ENCODE assay signal across 1 cellular context in the genomic region with DNA sequence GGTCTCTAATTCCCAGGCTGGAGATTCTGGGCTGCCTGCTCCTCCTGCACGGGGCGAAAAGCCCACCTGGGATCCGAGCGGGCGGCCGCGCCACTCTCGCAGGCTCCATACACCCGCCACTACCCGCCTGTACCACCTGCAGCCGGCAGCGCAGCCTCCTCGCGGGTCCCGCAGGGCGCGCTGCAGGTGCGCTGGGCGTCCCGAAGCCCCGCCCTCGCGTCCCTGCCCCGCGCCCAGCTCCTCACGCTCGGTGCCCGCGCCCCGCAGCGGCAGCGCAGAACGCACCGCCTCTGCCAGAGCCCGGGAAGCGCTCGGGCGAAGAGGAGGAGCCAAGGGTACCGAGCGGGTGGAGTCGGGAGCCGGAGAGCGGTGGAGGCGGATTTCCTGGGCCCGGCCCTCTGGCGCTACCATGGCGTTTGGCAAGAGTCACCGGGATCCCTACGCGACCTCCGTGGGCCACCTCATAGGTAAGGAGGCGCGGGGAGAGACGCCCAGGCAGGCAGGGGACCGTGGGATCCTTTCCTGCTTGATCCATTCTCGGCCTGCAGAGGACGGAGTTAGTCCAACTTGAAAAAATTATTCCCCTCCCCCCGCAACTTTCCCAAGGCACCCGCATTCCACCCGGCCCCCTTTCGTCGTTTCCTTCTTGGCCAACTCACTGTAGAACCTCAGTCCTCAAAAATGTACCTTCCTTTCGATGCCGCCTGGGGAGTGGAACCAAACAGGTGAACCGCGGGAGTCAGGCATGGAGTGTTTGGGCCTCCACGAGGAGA.
A peak's percentile ranks its signal among the peaks of the same experiment; 100 is the strongest.
TF ChIP-seq lines count a peak whose summit lies in the region.

A gene with protein sequence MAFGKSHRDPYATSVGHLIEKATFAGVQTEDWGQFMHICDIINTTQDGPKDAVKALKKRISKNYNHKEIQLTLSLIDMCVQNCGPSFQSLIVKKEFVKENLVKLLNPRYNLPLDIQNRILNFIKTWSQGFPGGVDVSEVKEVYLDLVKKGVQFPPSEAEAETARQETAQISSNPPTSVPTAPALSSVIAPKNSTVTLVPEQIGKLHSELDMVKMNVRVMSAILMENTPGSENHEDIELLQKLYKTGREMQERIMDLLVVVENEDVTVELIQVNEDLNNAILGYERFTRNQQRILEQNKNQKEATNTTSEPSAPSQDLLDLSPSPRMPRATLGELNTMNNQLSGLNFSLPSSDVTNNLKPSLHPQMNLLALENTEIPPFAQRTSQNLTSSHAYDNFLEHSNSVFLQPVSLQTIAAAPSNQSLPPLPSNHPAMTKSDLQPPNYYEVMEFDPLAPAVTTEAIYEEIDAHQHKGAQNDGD (plus strand): TSS at position 396 of the 773 bp plus-strand sequence. CDS start 14 bp downstream, at position 410.

TF ChIP-seq in SK-N-SH, 30 proteins besides CTCF, POLR2A, EP300 and RAD21 (continued from another document):
- TF ChIP-seq, protein P1, sequence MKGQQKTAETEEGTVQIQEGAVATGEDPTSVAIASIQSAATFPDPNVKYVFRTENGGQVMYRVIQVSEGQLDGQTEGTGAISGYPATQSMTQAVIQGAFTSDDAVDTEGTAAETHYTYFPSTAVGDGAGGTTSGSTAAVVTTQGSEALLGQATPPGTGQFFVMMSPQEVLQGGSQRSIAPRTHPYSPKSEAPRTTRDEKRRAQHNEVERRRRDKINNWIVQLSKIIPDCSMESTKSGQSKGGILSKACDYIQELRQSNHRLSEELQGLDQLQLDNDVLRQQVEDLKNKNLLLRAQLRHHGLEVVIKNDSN (IDR thresholded peaks at IDR 0.05; ENCODE audit: borderline replicate concordance, low read depth), result no peak
- TF ChIP-seq POLR2AphosphoS5 (IDR thresholded peaks at IDR 0.05; ENCODE audit: low read depth, low read length) (peak; percentile 45; the same call in 1 of the 2 replicates), CHD2 (IDR thresholded peaks at IDR 0.05; ENCODE audit: low read length, partially characterized antibody) (peak; percentile 49), FOXJ3 (CRISPR knock-in tag; IDR thresholded peaks at IDR 0.05) (no peak), RFX5 (IDR thresholded peaks at IDR 0.05; ENCODE audit: low read length) (no peak), TAF1 (IDR thresholded peaks at IDR 0.05; ENCODE audit: borderline replicate concordance, low read depth, low read length) (peak; percentile 62; the same call in 1 of the 2 replicates), SIN3A (IDR thresholded peaks at IDR 0.05; ENCODE audit: borderline replicate concordance, low read depth, low read length) (no peak), SMC3 (IDR thresholded peaks at IDR 0.05; ENCODE audit: low read depth, low read length) (no peak), FOSL2 (IDR thresholded peaks at IDR 0.05; ENCODE audit: borderline replicate concordance, low read depth) (no peak), NRF1 (IDR thresholded peaks at IDR 0.05; ENCODE audit: low read depth, low read length) (no peak), GABPA (IDR thresholded peaks at IDR 0.05; ENCODE audit: low read depth) (peak; percentile 26; the same call in 1 of the 2 replicates), MXI1 (IDR thresholded peaks at IDR 0.05; ENCODE audit: low read depth, low read length) (peak; percentile 62), TCF12 (IDR thresholded peaks at IDR 0.05) (no peak), GATA2 (CRISPR knock-in tag; IDR thresholded peaks at IDR 0.05) (no peak), ELF1 (IDR thresholded peaks at IDR 0.05) (0 out of 2 replicates have a peak, but pooled peaks have one; percentile 29)
- TF ChIP-seq, protein P2, sequence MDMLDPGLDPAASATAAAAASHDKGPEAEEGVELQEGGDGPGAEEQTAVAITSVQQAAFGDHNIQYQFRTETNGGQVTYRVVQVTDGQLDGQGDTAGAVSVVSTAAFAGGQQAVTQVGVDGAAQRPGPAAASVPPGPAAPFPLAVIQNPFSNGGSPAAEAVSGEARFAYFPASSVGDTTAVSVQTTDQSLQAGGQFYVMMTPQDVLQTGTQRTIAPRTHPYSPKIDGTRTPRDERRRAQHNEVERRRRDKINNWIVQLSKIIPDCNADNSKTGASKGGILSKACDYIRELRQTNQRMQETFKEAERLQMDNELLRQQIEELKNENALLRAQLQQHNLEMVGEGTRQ (IDR thresholded peaks at IDR 0.05; ENCODE audit: borderline replicate concordance, low read depth, low read length), result no peak
- TF ChIP-seq, protein P3, sequence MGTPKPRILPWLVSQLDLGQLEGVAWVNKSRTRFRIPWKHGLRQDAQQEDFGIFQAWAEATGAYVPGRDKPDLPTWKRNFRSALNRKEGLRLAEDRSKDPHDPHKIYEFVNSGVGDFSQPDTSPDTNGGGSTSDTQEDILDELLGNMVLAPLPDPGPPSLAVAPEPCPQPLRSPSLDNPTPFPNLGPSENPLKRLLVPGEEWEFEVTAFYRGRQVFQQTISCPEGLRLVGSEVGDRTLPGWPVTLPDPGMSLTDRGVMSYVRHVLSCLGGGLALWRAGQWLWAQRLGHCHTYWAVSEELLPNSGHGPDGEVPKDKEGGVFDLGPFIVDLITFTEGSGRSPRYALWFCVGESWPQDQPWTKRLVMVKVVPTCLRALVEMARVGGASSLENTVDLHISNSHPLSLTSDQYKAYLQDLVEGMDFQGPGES (IDR thresholded peaks at IDR 0.05; ENCODE audit: low read depth, low read length), result no peak
